Comparison of ENCODE assay signal across 8 cellular contexts in genomic region chr6:118933855-118934460, GRCh38. TPM values are rescaled to one million over a fixed set of nuclear protein-coding genes. Genes with fewer than 3 reads are reported as not detected.
DNase-seq lines count a peak whose midpoint lies in the region; ATAC-seq and TF ChIP-seq lines count a peak whose summit lies in the region.

No MANE protein-coding gene starts in this region.

- peak overlapping the region; percentile 89 for H3K4me3 Mint-ChIP-seq in activated naive CD8-positive, alpha-beta T cell treated with anti-CD3 and anti-CD28 coated beads for 36 hours

- 20 to 28% methylated on average over 8 of the region's 8 CpGs for WGBS in lung, 2 donors

- CTCF ChIA-PET in GM10248 (lab: Yijun Ruan, JAX) = interaction anchor here (1.2 kb wide), 1 partner anchor 37 kb away, joined by 3 read pairs; no protein-coding TSS in a partner anchor

- H3K27ac Mint-ChIP-seq in activated naive CD8-positive, alpha-beta T cell treated with anti-CD3 and anti-CD28 coated beads for 36 hours = peak overlapping the region; percentile 84

- H3K9me3 Mint-ChIP-seq in activated naive CD8-positive, alpha-beta T cell treated with anti-CD3 and anti-CD28 coated beads for 36 hours = peaks cover 11% of the 10 kb centered on the region

- H3K36me3 ChIP-seq in lung (ENCODE audit: control insufficient read depth in 2 of 2, insufficient read depth in 2 of 2, low read length in 2 of 2) = peaks cover 1 to 10% of the 10 kb centered on the region in 2 donors

- H3K4me3 ChIP-seq in lung = peak overlapping the region; percentile 61

- peaks cover 27% of the 10 kb centered on the region for H3K4me1 Mint-ChIP-seq in activated naive CD8-positive, alpha-beta T cell treated with anti-CD3 and anti-CD28 coated beads for 36 hours

- peaks cover 41% of the 10 kb centered on the region for H3K36me3 Mint-ChIP-seq in activated naive CD8-positive, alpha-beta T cell treated with anti-CD3 and anti-CD28 coated beads for 36 hours

- peaks cover 3 to 4% of the 10 kb centered on the region in 2 donors for H3K4me1 ChIP-seq in lung (ENCODE audit: control insufficient read depth in 2 of 2, insufficient read depth in 2 of 2, low read length in 2 of 2)

- TF ChIP-seq CTCF in lung (IDR thresholded peaks at IDR 0.05; ENCODE audit: control extremely low read depth, extremely low read depth) (no peak), GM10248 (IDR thresholded peaks at IDR 0.05; ENCODE audit: control extremely low read depth, extremely low read depth, low read depth, missing control alignments) (no peak)

- ATAC-seq in GM18861 (IDR thresholded peaks at IDR 0.05; ENCODE audit: unreplicated experiment) = peak; percentile 1
- ATAC-seq in HG02798 (IDR thresholded peaks at IDR 0.05; ENCODE audit: poor library complexity, unreplicated experiment) = peak; percentile 0
- ATAC-seq in lung (ENCODE audit: insufficient read depth, low FRiP score) = no peak

- peak overlapping the region in 1 of 2 donors; percentile 99 for H3K27ac ChIP-seq in lung (ENCODE audit: low read depth in 1 of 2, low read length in 1 of 2)

- H3K27me3 Mint-ChIP-seq in activated naive CD8-positive, alpha-beta T cell treated with anti-CD3 and anti-CD28 coated beads for 36 hours = no peaks in the 10 kb centered on the region

- DNase-seq in activated naive CD8-positive, alpha-beta T cell treated with anti-CD3 and anti-CD28 coated beads for 36 hours = no peak
- DNase-seq in lung (ENCODE audit: low spot score) = no peak
- DNase-seq in activated CD4-positive, CD25-positive, alpha-beta regulatory T cell treated with anti-CD3 and anti-CD28 coated beads, Interleukin-2, amount 50 U/mL, for 72 hours = no peak
- DNase-seq in activated effector memory CD4-positive, alpha-beta T cell treated with anti-CD3 and anti-CD28 coated beads, Interleukin-2, amount 50 U/mL, for 16 hours = no peak
- no peak for DNase-seq in epidermal melanocyte (ENCODE audit: insufficient read length, low spot score)
- DNase-seq in GM10248 (ENCODE audit: extremely low spot score) = no peak

- POLR2A ChIA-PET in GM10248 (lab: Yijun Ruan, JAX) = no interaction called here

- H3K9me3 ChIP-seq in lung (ENCODE audit: control insufficient read depth in 2 of 2, insufficient read depth in 1 of 2, low read length in 1 of 2) = no peaks in the 10 kb centered on the region

- no peaks in the 10 kb centered on the region for H3K27me3 ChIP-seq in lung (ENCODE audit: control insufficient read depth, insufficient read depth)

RNA-seq across cellular contexts. Expression of gene MCM9, which starts 1.0 kb away (rescaled TPM):
- 10 to 100 TPM; 20.0 to 20.3 TPM for total RNA-seq in activated naive CD8-positive, alpha-beta T cell treated with anti-CD3 and anti-CD28 coated beads for 36 hours
- total RNA-seq in lung = 10 to 100 TPM; 18.1 to 28.6 TPM
- polyA plus RNA-seq in lung = 1 to 10 TPM; 4.8 to 6.0 TPM

RNA-seq across cellular contexts. Expression of gene ASF1A, which starts 40.0 kb away (rescaled TPM):
- total RNA-seq in activated naive CD8-positive, alpha-beta T cell treated with anti-CD3 and anti-CD28 coated beads for 36 hours = 10 to 100 TPM; 39.9 to 42.7 TPM
- 10 to 100 TPM; 20.4 to 32.9 TPM for total RNA-seq in lung
- 10 to 100 TPM in 1 of 2 donors, 1 to 10 TPM in 1; 8.9 to 27.3 TPM for polyA plus RNA-seq in lung
